ENCODE assay signal across 14 cellular contexts in the genomic region with DNA sequence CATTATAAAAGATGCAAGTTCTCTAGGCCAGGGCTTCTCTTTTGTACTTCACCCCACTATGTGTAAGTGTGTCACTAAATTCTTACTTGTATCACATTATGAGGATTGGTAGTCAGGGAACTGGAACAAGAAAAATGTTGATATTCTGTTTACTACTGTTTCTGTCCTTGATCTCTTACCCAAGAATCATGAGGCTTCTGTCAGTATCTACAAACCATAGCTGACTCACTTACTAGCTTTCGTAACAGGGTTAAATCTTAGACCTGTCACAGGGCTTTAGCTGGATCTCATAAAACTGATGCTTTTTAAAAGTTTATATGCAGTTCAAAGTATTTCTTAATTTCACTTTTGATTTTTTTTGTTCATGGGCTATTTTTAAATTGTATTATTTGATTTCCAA.
DNase-seq lines count a peak whose midpoint lies in the region; ATAC-seq and TF ChIP-seq lines count a peak whose summit lies in the region.
"Had no signal": no experiment of that assay in that cellular context is flagged by ENCODE, and none has a peak within 500 bp of the region (broad histone marks: within the 10 kb centered on the region; RNA-seq: fewer than 3 reads in every experiment).

No MANE protein-coding gene starts in this region.

- H3F3A ChIP-seq in GM23248 (ENCODE audit: insufficient read depth): no peaks in the 10 kb centered on the region

- H2AFZ ChIP-seq in GM23248: no peak overlapping the region

- H3K9me3 ChIP-seq in GM23248 (ENCODE audit: low read depth) (no peaks in the 10 kb centered on the region), adipocyte (ENCODE audit: control insufficient read depth, low read length) (peaks cover 6% of the 10 kb centered on the region)

- H3K4me1 ChIP-seq in GM23248 (ENCODE audit: insufficient read depth) (peaks cover 7% of the 10 kb centered on the region; the same call in 1 of the 2 replicates), adipocyte (ENCODE audit: control insufficient read depth, insufficient read depth, low read length) (peaks cover 20% of the 10 kb centered on the region)

- H3K36me3 ChIP-seq in GM23248 (ENCODE audit: low read depth): no peaks in the 10 kb centered on the region
- H3K36me3 ChIP-seq in adipocyte (ENCODE audit: control insufficient read depth, insufficient read depth, low read length, severe bottlenecking): no peaks in the 10 kb centered on the region

- no peaks in the 10 kb centered on the region for H3K9me2 ChIP-seq in GM23248 (ENCODE audit: insufficient read depth)

- ATAC-seq in GM21360 (IDR thresholded peaks at IDR 0.05; ENCODE audit: unreplicated experiment): no peak
- ATAC-seq: activated CD8-positive, alpha-beta memory T cell treated with anti-CD3 and anti-CD28 coated beads, Interleukin-2, amount 10 ng/mL, durations not matched to agents 7 days and 5 days; GM12878 had no signal

- no peaks in the 10 kb centered on the region for H3K27me3 ChIP-seq in GM23248 (replicated peaks; ENCODE audit: insufficient read depth)
- H3K27me3 ChIP-seq in adipocyte (replicated peaks; ENCODE audit: control insufficient read depth, insufficient read depth, low read length): no peaks in the 10 kb centered on the region

- no peak overlapping the region for H3K4me2 ChIP-seq in GM23248 (ENCODE audit: unreplicated experiment)

- H3K79me2 ChIP-seq in GM23248 (ENCODE audit: insufficient read depth): no peaks in the 10 kb centered on the region

- DNase-seq in A172 (ENCODE audit: low spot score): peak; percentile 39
- peak; percentile 78 for DNase-seq in GM23248
- DNase-seq in adipocyte (ENCODE audit: low read depth): peak; percentile 62
- peak; percentile 4 for DNase-seq in glomerular visceral epithelial cell (ENCODE audit: extremely low spot score)
- DNase-seq in GM13976 (ENCODE audit: low spot score): no peak
- DNase-seq in DMS 273 (lab: John Stamatoyannopoulos, UW; ENCODE audit: unreplicated experiment): no peak
- DNase-seq in retina: no peak
- DNase-seq: activated B cell treated with CpG ODN at 0.5 μM for 24 hours; activated CD8-positive, alpha-beta memory T cell treated with anti-CD3 and anti-CD28 coated beads, Interleukin-2, amount 10 ng/mL, durations not matched to agents 7 days and 5 days; DMS79; NCI-H1417; NCI-H345 had no signal

- in situ Hi-C loops in GM23248 (cut with MboI): no loop called here
- in situ Hi-C loops in GM13976 (cut with MboI; ENCODE audit: low sequenced_read_pairs, unreplicated experiment): no loop called here

- WGBS in GM23248 (ENCODE audit: low coverage in 1 of 2, low lambda C conversion rate in 2 of 2, missing lambda C conversion rate in 2 of 2), 2 experiments: 75 to 84% methylated on average over 1 of the region's 1 CpG

- TF ChIP-seq CTCF in GM13976 (IDR thresholded peaks at IDR 0.05; ENCODE audit: borderline replicate concordance, control extremely low read depth, extremely low read depth, insufficient read depth, missing control alignments): no peak

- H3K4me3 ChIP-seq in GM23248: no peak overlapping the region
- no peak overlapping the region for H3K4me3 ChIP-seq in adipocyte (ENCODE audit: low read length)
- H3K4me3 ChIP-seq: GM12878 had no signal

- H4K20me1 ChIP-seq in GM23248 (ENCODE audit: insufficient read depth): no peaks in the 10 kb centered on the region

- H3K9ac ChIP-seq in GM23248 (no peak overlapping the region), adipocyte (ENCODE audit: low read length) (peak overlapping the region; percentile 61)

- H3K27ac ChIP-seq in GM23248: peak overlapping the region; percentile 55

Comparison
In these comparisons a context has a peak if more than half of its experiments do, and no peak if none do; other contexts are left out.
1. DNase-seq: peak in A172 (single experiment), GM23248 (single experiment), adipocyte (single experiment) and glomerular visceral epithelial cell (single experiment); none in GM13976 (single experiment), DMS 273 (single experiment) and retina (single experiment).